Comparison of ENCODE assay signal across 8 cellular contexts in genomic region chr16:18757960-18758660, GRCh38. TPM values are rescaled to one million over a fixed set of nuclear protein-coding genes. Genes with fewer than 3 reads are reported as not detected.
DNase-seq lines count a peak whose midpoint lies in the region; ATAC-seq, FAIRE-seq and TF ChIP-seq lines count a peak whose summit lies in the region.
"Not testable (repeated sequence)": the region's sequence is repeated elsewhere in the genome, so short reads cannot be mapped to it uniquely, and the experiment has no call there.

No MANE protein-coding gene starts in this region.

- H3K4me1 Mint-ChIP-seq in CD4-positive, alpha-beta memory T cell: peaks cover 11 to 22% (median 17%) of the 10 kb centered on the region in 4 donors
- H3K4me1 Mint-ChIP-seq in activated CD4-positive, alpha-beta T cell treated with anti-CD3 and anti-CD28 coated beads, Interleukin-2, amount 10 ng/mL, durations not matched to agents 7 days and 5 days: peaks cover 26% of the 10 kb centered on the region
- peaks cover 24% of the 10 kb centered on the region for H3K4me1 Mint-ChIP-seq in activated T-helper 2 cell treated with anti-CD3 and anti-CD28 coated beads, Interferon-gamma antibody, Interleukin-2, Interleukin-4, amounts not matched to agents 10 μg/mL and 5 μg/mL and 100 μg/mL, durations not matched to agents 14 hours and 24 hours and 36 hours (ENCODE audit: low read depth)

- TF ChIP-seq CTCF in OCI-LY3 (IDR thresholded peaks at IDR 0.05; ENCODE audit: low read depth, low read length); HepG2 (CRISPR knock-in tag; IDR thresholded peaks at IDR 0.05): not testable (repeated sequence)

- CTCF ChIA-PET in CD4-positive, alpha-beta memory T cell (lab: Charles Lee; ENCODE audit: partially characterized antibody): interaction anchor here (0.6 kb wide), 1 partner anchor 836 kb away, joined by 4 read pairs; no protein-coding TSS in a partner anchor
- CTCF ChIA-PET in activated CD4-positive, alpha-beta T cell treated with anti-CD3 and anti-CD28 coated beads, Interleukin-2, amount 10 ng/mL, durations not matched to agents 7 days and 5 days (lab: Charles Lee); HepG2 (lab: Yijun Ruan, JAX; ENCODE audit: low intra/inter-chr PET ratio, low total read pairs): not testable (repeated sequence)

- H3K27me3 ChIP-seq in CD4-positive, alpha-beta memory T cell (ENCODE audit: insufficient read depth, low read length); OCI-LY3 (ENCODE audit: low read depth, low read length); HepG2 (ENCODE audit: control insufficient read depth in 1 of 2, insufficient read depth in 2 of 2, low read length in 2 of 2): not testable (repeated sequence)

- not testable (repeated sequence) for H3K36me3 Mint-ChIP-seq in CD4-positive, alpha-beta memory T cell; activated CD4-positive, alpha-beta T cell treated with anti-CD3 and anti-CD28 coated beads, Interleukin-2, amount 10 ng/mL, durations not matched to agents 7 days and 5 days (ENCODE audit: low read depth); activated T-helper 2 cell treated with anti-CD3 and anti-CD28 coated beads, Interferon-gamma antibody, Interleukin-2, Interleukin-4, amounts not matched to agents 10 μg/mL and 5 μg/mL and 100 μg/mL, durations not matched to agents 14 hours and 24 hours and 36 hours (ENCODE audit: low read depth)

- H3K9ac ChIP-seq in OCI-LY3 (ENCODE audit: low read length); HepG2 (ENCODE audit: insufficient read depth, low read depth, low read length): not testable (repeated sequence)

- not testable (repeated sequence) for H3K36me3 ChIP-seq in CD4-positive, alpha-beta memory T cell (ENCODE audit: insufficient read depth, low read length); OCI-LY3 (replicated peaks; ENCODE audit: low read depth, low read length); HepG2 (replicated peaks in 1 of 2; ENCODE audit: control insufficient read depth in 1 of 2, insufficient read depth in 2 of 2, low read length in 2 of 2)

- peak; percentile 51 for ATAC-seq in GM18909 (IDR thresholded peaks at IDR 0.05; ENCODE audit: poor library complexity, unreplicated experiment)
- peak; percentile 44 for ATAC-seq in GM21619 (IDR thresholded peaks at IDR 0.05; ENCODE audit: unreplicated experiment)
- peak; percentile 43 for ATAC-seq in HG02798 (IDR thresholded peaks at IDR 0.05; ENCODE audit: poor library complexity, unreplicated experiment)
- ATAC-seq in HepG2: peak; percentile 88

- H3K9me3 Mint-ChIP-seq in CD4-positive, alpha-beta memory T cell; activated CD4-positive, alpha-beta T cell treated with anti-CD3 and anti-CD28 coated beads, Interleukin-2, amount 10 ng/mL, durations not matched to agents 7 days and 5 days; activated T-helper 2 cell treated with anti-CD3 and anti-CD28 coated beads, Interferon-gamma antibody, Interleukin-2, Interleukin-4, amounts not matched to agents 10 μg/mL and 5 μg/mL and 100 μg/mL, durations not matched to agents 14 hours and 24 hours and 36 hours: not testable (repeated sequence)

- not testable (repeated sequence) for H3K27ac ChIP-seq in CD4-positive, alpha-beta memory T cell (ENCODE audit: low read depth, low read length); OCI-LY3 (ENCODE audit: low read length); HepG2 (ENCODE audit: extremely low read length, insufficient read depth, low read length)

- BruUV-seq in HepG2 (replicated peaks; lab: Mats Ljungman, UMichigan): not testable (repeated sequence)

- H3K4me3 ChIP-seq in CD4-positive, alpha-beta memory T cell (ENCODE audit: low read length in 2 of 2); OCI-LY3 (ENCODE audit: low read length); HepG2 (replicated peaks in 1 of 3; ENCODE audit: insufficient read depth in 1 of 3, low read depth in 2 of 3, low read length in 3 of 3): not testable (repeated sequence)

- not testable (repeated sequence) for DNase-seq in CD4-positive, alpha-beta memory T cell; activated CD4-positive, alpha-beta T cell treated with anti-CD3 and anti-CD28 coated beads, Interleukin-2, amount 10 ng/mL, durations not matched to agents 7 days and 5 days; activated T-helper 2 cell treated with anti-CD3 and anti-CD28 coated beads, Interferon-gamma antibody, Interleukin-2, Interleukin-4, amounts not matched to agents 10 μg/mL and 5 μg/mL and 100 μg/mL, durations not matched to agents 14 hours and 24 hours and 36 hours (ENCODE audit: low spot score); HepG2 (ENCODE audit: low spot score)

- POLR2A ChIA-PET in CD4-positive, alpha-beta memory T cell (lab: Charles Lee; ENCODE audit: partially characterized antibody); activated CD4-positive, alpha-beta T cell treated with anti-CD3 and anti-CD28 coated beads, Interleukin-2, amount 10 ng/mL, durations not matched to agents 7 days and 5 days (lab: Charles Lee); HepG2 (lab: Yijun Ruan, JAX): not testable (repeated sequence)

- peak overlapping the region in 4 of 7 donors; percentile 10 to 72 (median 40) for H3K27ac Mint-ChIP-seq in CD4-positive, alpha-beta memory T cell
- peak overlapping the region; percentile 81 for H3K27ac Mint-ChIP-seq in activated CD4-positive, alpha-beta T cell treated with anti-CD3 and anti-CD28 coated beads, Interleukin-2, amount 10 ng/mL, durations not matched to agents 7 days and 5 days
- H3K27ac Mint-ChIP-seq in activated T-helper 2 cell treated with anti-CD3 and anti-CD28 coated beads, Interferon-gamma antibody, Interleukin-2, Interleukin-4, amounts not matched to agents 10 μg/mL and 5 μg/mL and 100 μg/mL, durations not matched to agents 14 hours and 24 hours and 36 hours: peak overlapping the region; percentile 17

- intact Hi-C loops in CD4-positive, alpha-beta memory T cell (cut with micrococcal nuclease); activated T-helper 2 cell treated with anti-CD3 and anti-CD28 coated beads, Interferon-gamma antibody, Interleukin-2, Interleukin-4, amounts not matched to agents 10 μg/mL and 5 μg/mL and 100 μg/mL, durations not matched to agents 14 hours and 24 hours and 36 hours (cut with micrococcal nuclease); HepG2 (cut with micrococcal nuclease; ENCODE audit: unreplicated experiment): not testable (repeated sequence)

- WGBS in HepG2 (ENCODE audit: low lambda C conversion rate): 20% methylated on average over 4 of the region's 10 CpGs

- in situ Hi-C loops in HepG2 (cut with HindIII; ENCODE audit: extremely low pct_ligation_motif_present, low pct_unique_long_range_greater_than_20kb): not testable (repeated sequence)

- H3K79me2 ChIP-seq in OCI-LY3 (ENCODE audit: low read length); HepG2 (ENCODE audit: insufficient read depth, low read length): not testable (repeated sequence)

- H3K9me3 ChIP-seq in CD4-positive, alpha-beta memory T cell (ENCODE audit: control insufficient read depth in 1 of 2, low read length in 2 of 2); OCI-LY3 (ENCODE audit: insufficient read depth, low read length); HepG2 (ENCODE audit: low read length): not testable (repeated sequence)

- H4K20me1 ChIP-seq in OCI-LY3 (ENCODE audit: insufficient read depth, low read length); HepG2 (ENCODE audit: insufficient read depth, low read length): not testable (repeated sequence)

- not testable (repeated sequence) for H3K4me3 Mint-ChIP-seq in CD4-positive, alpha-beta memory T cell; activated CD4-positive, alpha-beta T cell treated with anti-CD3 and anti-CD28 coated beads, Interleukin-2, amount 10 ng/mL, durations not matched to agents 7 days and 5 days; activated T-helper 2 cell treated with anti-CD3 and anti-CD28 coated beads, Interferon-gamma antibody, Interleukin-2, Interleukin-4, amounts not matched to agents 10 μg/mL and 5 μg/mL and 100 μg/mL, durations not matched to agents 14 hours and 24 hours and 36 hours (ENCODE audit: low read depth)

- FAIRE-seq in HepG2 (lab: Jason Lieb, UNC): peak; percentile 88

- not testable (repeated sequence) for H3K27me3 Mint-ChIP-seq in CD4-positive, alpha-beta memory T cell; activated CD4-positive, alpha-beta T cell treated with anti-CD3 and anti-CD28 coated beads, Interleukin-2, amount 10 ng/mL, durations not matched to agents 7 days and 5 days; activated T-helper 2 cell treated with anti-CD3 and anti-CD28 coated beads, Interferon-gamma antibody, Interleukin-2, Interleukin-4, amounts not matched to agents 10 μg/mL and 5 μg/mL and 100 μg/mL, durations not matched to agents 14 hours and 24 hours and 36 hours (ENCODE audit: low read depth)

- TF ChIP-seq POLR2A in HepG2 (IDR thresholded peaks at IDR 0.05; ENCODE audit: insufficient read depth in 1 of 2, low read depth in 2 of 2, low read length in 2 of 2): not testable (repeated sequence)

- TF ChIP-seq EP300 in HepG2 (IDR thresholded peaks at IDR 0.05; ENCODE audit: low read depth in 2 of 2, low read length in 2 of 2); HepG2 (CRISPR knock-in tag; IDR thresholded peaks at IDR 0.05; ENCODE audit: borderline replicate concordance): not testable (repeated sequence)

- not testable (repeated sequence) for TF ChIP-seq RAD21 in HepG2 (CRISPR knock-in tag; IDR thresholded peaks at IDR 0.05)

- not testable (repeated sequence) for H2AFZ ChIP-seq in OCI-LY3 (ENCODE audit: low read depth, low read length); HepG2 (ENCODE audit: low read length)

- peak overlapping the region; percentile 30; the same call in 1 of the 2 replicates for H3K4me2 ChIP-seq in OCI-LY3 (ENCODE audit: low read length)
- H3K4me2 ChIP-seq in HepG2 (ENCODE audit: low read depth, low read length): not testable (repeated sequence)

- H3K4me1 ChIP-seq in CD4-positive, alpha-beta memory T cell (ENCODE audit: insufficient read depth, low read length); OCI-LY3 (ENCODE audit: low read length): not testable (repeated sequence)
- H3K4me1 ChIP-seq in HepG2 (ENCODE audit: insufficient read depth, low read length): peaks cover 18% of the 10 kb centered on the region

RNA-seq across cellular contexts. Expression of gene RPS15A, which starts 32.0 kb away (rescaled TPM):
- 1,000 to 10,000 TPM; 3,088 to 3,151 TPM for total RNA-seq in CD4-positive, alpha-beta memory T cell
- polyA plus RNA-seq in CD4-positive, alpha-beta memory T cell: 1,000 to 10,000 TPM; 2,383 to 3,794 TPM
- 1,000 to 10,000 TPM; 1,939 to 2,119 TPM for total RNA-seq in activated CD4-positive, alpha-beta T cell treated with anti-CD3 and anti-CD28 coated beads, Interleukin-2, amount 10 ng/mL, durations not matched to agents 7 days and 5 days
- total RNA-seq in activated T-helper 2 cell treated with anti-CD3 and anti-CD28 coated beads, Interferon-gamma antibody, Interleukin-2, Interleukin-4, amounts not matched to agents 10 μg/mL and 5 μg/mL and 100 μg/mL, durations not matched to agents 14 hours and 24 hours and 36 hours: 1,903 and 1,963 TPM in 2 replicates
- total RNA-seq in HepG2 (2016; rRNA removed; fragmentation: Illumina TruSeq; extraction: Trizol): 5,489 and 6,421 TPM in 2 replicates
- total RNA-seq in HepG2 (2016; cell fraction: cytosol; rRNA removed; fragmentation: Illumina TruSeq; extraction: Trizol; ENCODE audit: low read depth): 8,046 and 9,031 TPM in 2 replicates
- total RNA-seq in HepG2 (2016; cell fraction: insoluble cytoplasmic fraction; rRNA removed; fragmentation: Illumina TruSeq; extraction: Trizol): 5,533 and 6,779 TPM in 2 replicates
- 15,303 and 15,847 TPM in 2 replicates for total RNA-seq in HepG2 (2016; cell fraction: membrane; rRNA removed; fragmentation: Illumina TruSeq; extraction: Trizol)
- total RNA-seq in HepG2 (2016; cell fraction: nucleus; rRNA removed; fragmentation: Illumina TruSeq; extraction: Trizol): 1,768 and 1,992 TPM in 2 replicates
- 8,070 and 9,457 TPM in 2 replicates for polyA plus RNA-seq in HepG2 (2011; rRNA removed)
- polyA plus RNA-seq in HepG2 (2011; cell fraction: cytosol; rRNA removed): 13,484 and 16,402 TPM in 2 replicates
- 2,439 and 3,146 TPM in 2 replicates for polyA plus RNA-seq in HepG2 (2011; cell fraction: nucleus; rRNA removed)
- 7,540 and 10,455 TPM in 2 replicates for polyA plus RNA-seq in HepG2 (2012)
- 10,067 and 10,790 TPM in 2 replicates for polyA plus RNA-seq in HepG2 (2016; cell fraction: cytosol; fragmentation: Illumina TruSeq; extraction: Trizol; ENCODE audit: low read depth)
- 5,820 and 6,347 TPM in 2 replicates for polyA plus RNA-seq in HepG2 (2016; cell fraction: insoluble cytoplasmic fraction; fragmentation: Illumina TruSeq; extraction: Trizol; ENCODE audit: low read depth)
- polyA plus RNA-seq in HepG2 (2016; cell fraction: membrane; fragmentation: Illumina TruSeq; extraction: Trizol; ENCODE audit: low read depth): 12,932 and 13,350 TPM in 2 replicates
- 3,080 and 3,274 TPM in 2 replicates for polyA plus RNA-seq in HepG2 (2016; cell fraction: nucleus; fragmentation: Illumina TruSeq; extraction: Trizol; ENCODE audit: insufficient read depth, low read depth)
- polyA minus RNA-seq in HepG2 (2011; rRNA and poly(A)+ RNA removed; ENCODE audit: low replicate concordance): 955 and 1,060 TPM in 2 replicates
- 550 and 682 TPM in 2 replicates for polyA minus RNA-seq in HepG2 (2011; cell fraction: cytosol; rRNA and poly(A)+ RNA removed)
- 381 and 597 TPM in 2 replicates for polyA minus RNA-seq in HepG2 (2011; cell fraction: nucleus; rRNA and poly(A)+ RNA removed)

RNA-seq across cellular contexts. Expression of gene ARL6IP1, which starts 43.2 kb away (rescaled TPM):
- 100 to 1,000 TPM; 105 to 106 TPM for total RNA-seq in CD4-positive, alpha-beta memory T cell
- polyA plus RNA-seq in CD4-positive, alpha-beta memory T cell: 100 to 1,000 TPM; 188 to 306 TPM
- 100 to 1,000 TPM; 276 to 321 TPM for total RNA-seq in activated CD4-positive, alpha-beta T cell treated with anti-CD3 and anti-CD28 coated beads, Interleukin-2, amount 10 ng/mL, durations not matched to agents 7 days and 5 days
- 112 TPM in 2 replicates for total RNA-seq in activated T-helper 2 cell treated with anti-CD3 and anti-CD28 coated beads, Interferon-gamma antibody, Interleukin-2, Interleukin-4, amounts not matched to agents 10 μg/mL and 5 μg/mL and 100 μg/mL, durations not matched to agents 14 hours and 24 hours and 36 hours
- total RNA-seq in HepG2 (2016; rRNA removed; fragmentation: Illumina TruSeq; extraction: Trizol): 273 and 373 TPM in 2 replicates
- 62.8 and 68.6 TPM in 2 replicates for total RNA-seq in HepG2 (2016; cell fraction: cytosol; rRNA removed; fragmentation: Illumina TruSeq; extraction: Trizol; ENCODE audit: low read depth)
- 270 and 373 TPM in 2 replicates for total RNA-seq in HepG2 (2016; cell fraction: insoluble cytoplasmic fraction; rRNA removed; fragmentation: Illumina TruSeq; extraction: Trizol)
- total RNA-seq in HepG2 (2016; cell fraction: membrane; rRNA removed; fragmentation: Illumina TruSeq; extraction: Trizol): 152 and 174 TPM in 2 replicates
- total RNA-seq in HepG2 (2016; cell fraction: nucleus; rRNA removed; fragmentation: Illumina TruSeq; extraction: Trizol): 309 and 367 TPM in 2 replicates
- 183 and 263 TPM in 2 replicates for polyA plus RNA-seq in HepG2 (2011; rRNA removed)
- 211 and 261 TPM in 2 replicates for polyA plus RNA-seq in HepG2 (2011; cell fraction: cytosol; rRNA removed)
- 71.4 and 76.3 TPM in 2 replicates for polyA plus RNA-seq in HepG2 (2011; cell fraction: nucleus; rRNA removed)
- 155 and 252 TPM in 2 replicates for polyA plus RNA-seq in HepG2 (2012)
- 29.0 and 31.7 TPM in 2 replicates for polyA plus RNA-seq in HepG2 (2016; cell fraction: cytosol; fragmentation: Illumina TruSeq; extraction: Trizol; ENCODE audit: low read depth)
- polyA plus RNA-seq in HepG2 (2016; cell fraction: insoluble cytoplasmic fraction; fragmentation: Illumina TruSeq; extraction: Trizol; ENCODE audit: low read depth): 231 and 253 TPM in 2 replicates
- polyA plus RNA-seq in HepG2 (2016; cell fraction: membrane; fragmentation: Illumina TruSeq; extraction: Trizol; ENCODE audit: low read depth): 67.0 and 74.0 TPM in 2 replicates
- polyA plus RNA-seq in HepG2 (2016; cell fraction: nucleus; fragmentation: Illumina TruSeq; extraction: Trizol; ENCODE audit: insufficient read depth, low read depth): 404 and 453 TPM in 2 replicates
- polyA minus RNA-seq in HepG2 (2011; rRNA and poly(A)+ RNA removed; ENCODE audit: low replicate concordance): 262 and 330 TPM in 2 replicates
- polyA minus RNA-seq in HepG2 (2011; cell fraction: cytosol; rRNA and poly(A)+ RNA removed): 199 and 232 TPM in 2 replicates
- 155 and 156 TPM in 2 replicates for polyA minus RNA-seq in HepG2 (2011; cell fraction: nucleus; rRNA and poly(A)+ RNA removed)

Comparison
In these comparisons a context has a peak if more than half of its experiments do, and no peak if none do; other contexts are left out.
1. H3K27ac Mint-ChIP-seq: peak in every context shown above with its lines; median percentile 81 in activated CD4-positive, alpha-beta T cell treated with anti-CD3 and anti-CD28 coated beads, Interleukin-2, amount 10 ng/mL, durations not matched to agents 7 days and 5 days; 40 in CD4-positive, alpha-beta memory T cell; 17 in activated T-helper 2 cell treated with anti-CD3 and anti-CD28 coated beads, Interferon-gamma antibody, Interleukin-2, Interleukin-4, amounts not matched to agents 10 μg/mL and 5 μg/mL and 100 μg/mL, durations not matched to agents 14 hours and 24 hours and 36 hours.